Comparison of ENCODE assay signal across 8 cellular contexts in genomic region chr11:44950625-44951472, GRCh38. TPM values are rescaled to one million over a fixed set of nuclear protein-coding genes. Genes with fewer than 3 reads are reported as not detected.
DNase-seq lines count a peak whose midpoint lies in the region; ATAC-seq and TF ChIP-seq lines count a peak whose summit lies in the region.

A gene with protein sequence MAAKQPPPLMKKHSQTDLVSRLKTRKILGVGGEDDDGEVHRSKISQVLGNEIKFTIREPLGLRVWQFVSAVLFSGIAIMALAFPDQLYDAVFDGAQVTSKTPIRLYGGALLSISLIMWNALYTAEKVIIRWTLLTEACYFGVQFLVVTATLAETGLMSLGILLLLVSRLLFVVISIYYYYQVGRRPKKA (minus strand): TSS chr11:44950883. CDS start chr11:44938335, 12,548 bp downstream.

- ATAC-seq in left colon (peak; percentile 72), HG03139 (IDR thresholded peaks at IDR 0.05; ENCODE audit: unreplicated experiment) (no peak), HG02642 (IDR thresholded peaks at IDR 0.05; ENCODE audit: poor library complexity, unreplicated experiment) (no peak)

- peak within 1 kb of the TSS; percentile 86 for H3K4me3 Mint-ChIP-seq in chondrocyte (ENCODE audit: unreplicated experiment)

- DNase-seq in DMS53 (lab: John Stamatoyannopoulos, UW) (peak; percentile 88), MG63 (peak; percentile 89), chondrocyte (ENCODE audit: low spot score) (no peak), left colon (peak; percentile 81 to 83)
- peak; percentile 73 for DNase-seq in activated CD4-positive, CD25-positive, alpha-beta regulatory T cell treated with anti-CD3 and anti-CD28 coated beads, Interleukin-2, amount 50 U/mL, for 72 hours
- peak; percentile 69 to 79 for DNase-seq in stimulated activated CD4-positive, alpha-beta T cell treated with anti-CD3 and anti-CD28 coated beads, Interleukin-2, amount 100 ng/mL, for 24 hours

- peak within 1 kb of the TSS; percentile 92 for H3K4me3 ChIP-seq in MG63

- H3K27me3 Mint-ChIP-seq in chondrocyte (ENCODE audit: low read depth), result no peaks in the 10 kb centered on the region

- H3K27ac Mint-ChIP-seq in chondrocyte (ENCODE audit: unreplicated experiment), result no peak within 1 kb of the TSS

- peaks cover 3% of the 10 kb centered on the region; the same call in 1 of the 2 replicates for H3K36me3 ChIP-seq in MG63

- H3K36me3 Mint-ChIP-seq in chondrocyte (ENCODE audit: low read depth), result peaks cover 2% of the 10 kb centered on the region

- intact Hi-C loops in left colon (cut with DNase I, micrococcal nuclease), result no loop called here

- H3K9me3 ChIP-seq in MG63, result no peaks in the 10 kb centered on the region

- no peaks in the 10 kb centered on the region for H3K27me3 ChIP-seq in MG63

- peak; percentile 92 for TF ChIP-seq CTCF in chondrocyte (IDR thresholded peaks at IDR 0.05)

- H3K4me1 Mint-ChIP-seq in chondrocyte (ENCODE audit: low read depth), result peaks cover 33% of the 10 kb centered on the region

- H3K9me3 Mint-ChIP-seq in chondrocyte (ENCODE audit: low read depth), result no peaks in the 10 kb centered on the region

RNA-seq across cellular contexts. Expression of the gene that starts here (rescaled TPM):
- 25.3 and 43.3 TPM in 2 replicates for total RNA-seq in MG63 (2014; rRNA removed; shearing (Covaris generic); ENCODE audit: low replicate concordance)
- total RNA-seq in chondrocyte (50.1 to 97.5 TPM (median 96.9 TPM) in 3 replicates), left colon (10 to 100 TPM; 69.8 to 91.7 TPM)
